ENCODE assay signal across 8 cellular contexts in the genomic region with DNA sequence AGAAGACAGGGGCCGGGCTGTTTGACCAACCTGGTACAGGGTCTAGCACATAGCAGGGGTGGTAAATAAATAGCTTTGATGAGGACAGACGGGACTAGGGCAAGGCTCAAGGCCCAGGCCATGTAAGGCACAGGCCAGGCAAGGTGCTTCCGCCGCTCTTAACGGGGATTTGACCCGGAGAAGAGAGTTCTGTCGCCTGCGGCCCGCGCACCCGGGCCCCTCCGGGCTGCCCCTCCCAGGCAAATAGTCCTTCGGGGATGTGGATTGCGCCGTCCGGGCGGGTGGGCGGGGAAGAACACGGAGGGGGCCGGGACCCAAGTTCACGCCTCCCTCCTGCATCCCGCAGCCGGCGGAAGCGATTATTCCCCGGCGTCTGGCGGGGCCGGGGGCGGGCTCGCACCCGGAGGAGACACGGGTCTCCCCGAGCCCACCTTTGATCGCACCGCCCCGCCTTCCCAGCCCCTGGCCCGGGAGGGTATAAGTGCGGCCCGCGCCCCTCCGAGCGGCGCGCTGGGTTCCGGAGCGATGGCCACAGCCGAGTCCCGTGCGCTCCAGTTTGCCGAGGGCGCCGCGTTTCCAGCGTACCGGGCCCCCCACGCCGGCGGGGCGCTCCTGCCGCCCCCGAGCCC. TPM values are rescaled to one million over a fixed set of nuclear protein-coding genes. Genes with fewer than 3 reads are reported as not detected.
DNase-seq lines count a peak whose midpoint lies in the region; ATAC-seq and TF ChIP-seq lines count a peak whose summit lies in the region.

Gene MIXL1 (plus strand): TSS at position 508 of the 629 bp plus-strand sequence. CDS start 18 bp downstream, at position 526.

- POLR2A ChIA-PET in CD4-positive, alpha-beta T cell (lab: Charles Lee), result no interaction called here

- in situ Hi-C loops in brain microvascular endothelial cell (cut with HindIII; ENCODE audit: low pct_ligation_motif_present, low sequenced_read_pairs), result no loop called here

- H3K36me3 Mint-ChIP-seq in CD4-positive, alpha-beta T cell (ENCODE audit: low read depth), result no peaks in the 10 kb centered on the region
- peaks cover 5% of the 10 kb centered on the region for H3K36me3 Mint-ChIP-seq in mesothelial cell of epicardium

- H3K9me3 Mint-ChIP-seq in CD4-positive, alpha-beta T cell, result no peaks in the 10 kb centered on the region
- no peaks in the 10 kb centered on the region for H3K9me3 Mint-ChIP-seq in mesothelial cell of epicardium

- DNase-seq in CD4-positive, alpha-beta T cell, result no peak
- DNase-seq in GM19238 (ENCODE audit: insufficient read length, low spot score) (peak; percentile 17), brain microvascular endothelial cell (no peak), mesothelial cell of epicardium (ENCODE audit: low spot score in 2 of 2, unreplicated experiment in 2 of 2) (peak in 1 of 2 experiments; percentile 58), NCI-H1694 (lab: John Stamatoyannopoulos, UW) (no peak), NCI-H2081 (lab: John Stamatoyannopoulos, UW) (no peak), midbrain (lab: John Stamatoyannopoulos, UW) (no peak)

- H3K36me3 ChIP-seq in brain microvascular endothelial cell (replicated peaks), result no peaks in the 10 kb centered on the region

- H3K9me3 ChIP-seq in CD4-positive, alpha-beta T cell (ENCODE audit: control insufficient read depth, low read length), result no peaks in the 10 kb centered on the region

- TF ChIP-seq CTCF in CD4-positive, alpha-beta T cell (IDR thresholded peaks at IDR 0.05), result no peak
- no peak for TF ChIP-seq CTCF in brain microvascular endothelial cell (IDR thresholded peaks at IDR 0.05; ENCODE audit: low read depth, low read length, missing control alignments)
- no peak for TF ChIP-seq CTCF in mesothelial cell of epicardium (IDR thresholded peaks at IDR 0.05; ENCODE audit: unreplicated experiment)

- intact Hi-C loops in CD4-positive, alpha-beta T cell (cut with DNase I, micrococcal nuclease), result no loop called here

- CTCF ChIA-PET in CD4-positive, alpha-beta T cell (lab: Charles Lee), result no interaction called here

- peaks cover 52% of the 10 kb centered on the region for H3K27me3 Mint-ChIP-seq in CD4-positive, alpha-beta T cell
- peaks cover 21% of the 10 kb centered on the region for H3K27me3 Mint-ChIP-seq in mesothelial cell of epicardium (ENCODE audit: low read depth)

- H3K4me3 ChIP-seq in brain microvascular endothelial cell (ENCODE audit: low read depth, low read length), result peak within 1 kb of the TSS; percentile 58

- H3K27ac Mint-ChIP-seq in CD4-positive, alpha-beta T cell, result no peak within 1 kb of the TSS
- H3K27ac Mint-ChIP-seq in mesothelial cell of epicardium, result no peak within 1 kb of the TSS

- no peak within 1 kb of the TSS for H3K27ac ChIP-seq in CD4-positive, alpha-beta T cell (ENCODE audit: low read depth, low read length)
- H3K27ac ChIP-seq in brain microvascular endothelial cell, result no peak within 1 kb of the TSS

- peaks cover 29% of the 10 kb centered on the region for H3K27me3 ChIP-seq in CD4-positive, alpha-beta T cell (ENCODE audit: control insufficient read depth, insufficient read depth, low read length)
- H3K27me3 ChIP-seq in brain microvascular endothelial cell (replicated peaks), result no peaks in the 10 kb centered on the region

- no peaks in the 10 kb centered on the region for H3K4me1 Mint-ChIP-seq in CD4-positive, alpha-beta T cell (ENCODE audit: low read depth)
- H3K4me1 Mint-ChIP-seq in mesothelial cell of epicardium, result peaks cover 15% of the 10 kb centered on the region

- peak; percentile 21 for ATAC-seq in CD4-positive, alpha-beta T cell (ENCODE audit: poor library complexity)
- peak; percentile 37 for ATAC-seq in HG03342 (IDR thresholded peaks at IDR 0.05; ENCODE audit: unreplicated experiment)

- H3K4me3 Mint-ChIP-seq in CD4-positive, alpha-beta T cell, result peak within 1 kb of the TSS; percentile 82
- peak within 1 kb of the TSS; percentile 85 for H3K4me3 Mint-ChIP-seq in mesothelial cell of epicardium

RNA-seq across cellular contexts. Expression of gene MIXL1, which starts in this region (rescaled TPM):
- total RNA-seq in CD4-positive, alpha-beta T cell, result not detected
- 3.2 to 4.3 TPM (median 3.4 TPM) in 3 replicates for total RNA-seq in mesothelial cell of epicardium

Comparison
In these comparisons a context has a peak if more than half of its experiments do, and no peak if none do; other contexts are left out.
1. Peak in ATAC-seq in CD4-positive, alpha-beta T cell; RNA of the gene not detected or under 1 TPM.